In the genomic region with DNA sequence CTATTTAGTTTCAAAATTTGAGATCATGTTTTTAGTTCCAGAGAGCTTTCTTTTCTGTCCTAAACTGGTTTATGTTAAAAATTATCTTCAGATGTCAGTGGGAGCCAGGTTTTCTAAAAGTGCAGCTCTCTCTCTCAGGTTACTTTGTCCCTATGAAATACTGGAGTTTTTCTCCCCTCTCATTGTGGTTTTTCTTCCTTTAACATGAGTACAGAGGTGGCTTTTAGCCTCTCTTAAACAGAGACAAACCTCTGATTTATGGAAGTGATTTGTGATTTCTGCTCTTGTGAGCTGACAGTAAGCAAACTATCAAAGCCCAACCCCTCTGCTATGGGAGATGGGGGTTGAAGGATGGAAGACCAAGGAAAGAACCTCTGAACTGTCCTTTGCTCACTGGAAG, we compare ENCODE assay signal across 19 cellular contexts.
"Had no signal": no experiment of that assay in that cellular context is flagged by ENCODE, and none has a peak within 500 bp of the region (broad histone marks: within the 10 kb centered on the region; RNA-seq: fewer than 3 reads in every experiment).

No MANE protein-coding gene starts in this region.

- H3K36me3 Mint-ChIP-seq: activated naive CD8-positive, alpha-beta T cell treated with anti-CD3 and anti-CD28 coated beads, Interleukin-2, amount 10 ng/mL, durations not matched to agents 7 days and 5 days; naive B cell had no signal

- H3K27me3 ChIP-seq: heart left ventricle had no signal

- H3K27me3 Mint-ChIP-seq: dendritic cell treated with granulocyte-macrophage colony-stimulating factor and Interleukin-4, amounts not matched to agents 40 ng/mL and 50 ng/mL, for 4 days; type B pancreatic cell had no signal

- H3K36me3 ChIP-seq: heart left ventricle, lower lobe of right lung, prostate gland had no signal

- ATAC-seq: heart left ventricle, left cardiac atrium, lower lobe of right lung, right cardiac atrium had no signal

- H3K4me1 ChIP-seq: heart left ventricle, lower lobe of right lung, prostate gland had no signal

- H3K9me3 ChIP-seq: heart left ventricle, lower lobe of right lung, prostate gland had no signal

- H3K27ac Mint-ChIP-seq: activated CD4-positive, alpha-beta T cell treated with anti-CD3 and anti-CD28 coated beads, Interleukin-2, amount 10 ng/mL, durations not matched to agents 24 days and 14 days; activated naive CD8-positive, alpha-beta T cell treated with anti-CD3 and anti-CD28 coated beads, Interleukin-2, amount 10 ng/mL, durations not matched to agents 7 days and 5 days; activated T-helper 1 cell treated with anti-CD3 and anti-CD28 coated beads, Interleukin-12 subunit alpha, Interleukin-12 subunit beta, Interleukin-2, Interleukin-4 antibody, amounts not matched to agents 30 ng/mL and 10 ng/mL and 1 ng/mL, durations not matched to agents 14 hours and 24 hours and 36 hours; dendritic cell treated with granulocyte-macrophage colony-stimulating factor and Interleukin-4, amounts not matched to agents 40 ng/mL and 50 ng/mL, for 4 days; naive B cell; stimulated activated naive CD8-positive, alpha-beta T cell treated with anti-CD3 and anti-CD28 coated beads, Interleukin-15, Interleukin-2, amounts not matched to agents 100 ng/mL and 50 ng/mL, for 24 hours; type B pancreatic cell had no signal

- H3K27ac ChIP-seq: epithelial cell of prostate, heart left ventricle, lower lobe of right lung, prostate gland had no signal

- H3K4me1 Mint-ChIP-seq: activated CD4-positive, alpha-beta T cell treated with anti-CD3 and anti-CD28 coated beads, Interleukin-2, amount 10 ng/mL, durations not matched to agents 24 days and 14 days; activated naive CD8-positive, alpha-beta T cell treated with anti-CD3 and anti-CD28 coated beads, Interleukin-2, amount 10 ng/mL, durations not matched to agents 7 days and 5 days; naive B cell had no signal

- H3K9me3 Mint-ChIP-seq: activated CD4-positive, alpha-beta T cell treated with anti-CD3 and anti-CD28 coated beads, Interleukin-2, amount 10 ng/mL, durations not matched to agents 24 days and 14 days; activated naive CD8-positive, alpha-beta T cell treated with anti-CD3 and anti-CD28 coated beads, Interleukin-2, amount 10 ng/mL, durations not matched to agents 7 days and 5 days; activated T-helper 1 cell treated with anti-CD3 and anti-CD28 coated beads, Interleukin-12 subunit alpha, Interleukin-12 subunit beta, Interleukin-2, Interleukin-4 antibody, amounts not matched to agents 30 ng/mL and 10 ng/mL and 1 ng/mL, durations not matched to agents 14 hours and 24 hours and 36 hours; dendritic cell treated with granulocyte-macrophage colony-stimulating factor and Interleukin-4, amounts not matched to agents 40 ng/mL and 50 ng/mL, for 4 days; stimulated activated naive CD8-positive, alpha-beta T cell treated with anti-CD3 and anti-CD28 coated beads, Interleukin-15, Interleukin-2, amounts not matched to agents 100 ng/mL and 50 ng/mL, for 24 hours; type B pancreatic cell had no signal

- H3K4me3 ChIP-seq: heart left ventricle, lower lobe of right lung, prostate gland had no signal

- H3K4me3 Mint-ChIP-seq: activated CD4-positive, alpha-beta T cell treated with anti-CD3 and anti-CD28 coated beads, Interleukin-2, amount 10 ng/mL, durations not matched to agents 24 days and 14 days; activated naive CD8-positive, alpha-beta T cell treated with anti-CD3 and anti-CD28 coated beads, Interleukin-2, amount 10 ng/mL, durations not matched to agents 7 days and 5 days; activated T-helper 1 cell treated with anti-CD3 and anti-CD28 coated beads, Interleukin-12 subunit alpha, Interleukin-12 subunit beta, Interleukin-2, Interleukin-4 antibody, amounts not matched to agents 30 ng/mL and 10 ng/mL and 1 ng/mL, durations not matched to agents 14 hours and 24 hours and 36 hours; dendritic cell treated with granulocyte-macrophage colony-stimulating factor and Interleukin-4, amounts not matched to agents 40 ng/mL and 50 ng/mL, for 4 days; naive B cell; stimulated activated naive CD8-positive, alpha-beta T cell treated with anti-CD3 and anti-CD28 coated beads, Interleukin-15, Interleukin-2, amounts not matched to agents 100 ng/mL and 50 ng/mL, for 24 hours; type B pancreatic cell had no signal

- DNase-seq: activated CD4-positive, alpha-beta T cell treated with anti-CD3 and anti-CD28 coated beads, Interleukin-2, amount 10 ng/mL, durations not matched to agents 24 days and 14 days; activated CD4-positive, CD25-positive, alpha-beta regulatory T cell; activated CD8-positive, alpha-beta memory T cell treated with anti-CD3 and anti-CD28 coated beads, Interleukin-2, amount 50 U/mL, for 48 hours; activated naive CD4-positive, alpha-beta T cell; activated naive CD8-positive, alpha-beta T cell treated with anti-CD3 and anti-CD28 coated beads, Interleukin-2, amount 10 ng/mL, durations not matched to agents 7 days and 5 days; effector memory CD4-positive, alpha-beta T cell; foreskin melanocyte; heart left ventricle; left cardiac atrium; lower lobe of right lung; naive B cell; right cardiac atrium; small intestine had no signal
